20 cellular contexts compared by ENCODE assay signal in genomic region chr7:101565601-101566209, GRCh38.
"Had no signal": no experiment of that assay in that cellular context is flagged by ENCODE, and none has a peak within 500 bp of the region (broad histone marks: within the 10 kb centered on the region; RNA-seq: fewer than 3 reads in every experiment).

No MANE protein-coding gene starts in this region.

- H3K9me3 ChIP-seq: neutrophil had no signal

- H2AFZ ChIP-seq: parathyroid adenoma had no signal

- H3K9ac ChIP-seq: parathyroid adenoma had no signal

- H3K27ac ChIP-seq: left lung, neutrophil, parathyroid adenoma, tibial artery had no signal

- H3K79me2 ChIP-seq: parathyroid adenoma had no signal

- H3K27ac Mint-ChIP-seq: activated CD4-positive, alpha-beta memory T cell treated with anti-CD3 and anti-CD28 coated beads, Interleukin-2, amount 10 ng/mL, durations not matched to agents 7 days and 5 days; activated CD4-positive, alpha-beta T cell treated with anti-CD3 and anti-CD28 coated beads, Interleukin-2, amount 10 ng/mL, durations not matched to agents 24 days and 14 days; activated naive CD4-positive, alpha-beta T cell treated with anti-CD3 and anti-CD28 coated beads, Interleukin-2, amount 50 U/mL, for 72 hours; activated T-helper 1 cell treated with anti-CD3 and anti-CD28 coated beads, Interleukin-12 subunit alpha, Interleukin-12 subunit beta, Interleukin-2, Interleukin-4 antibody, amounts not matched to agents 30 ng/mL and 10 ng/mL and 1 ng/mL, durations not matched to agents 14 hours and 24 hours and 36 hours; natural killer cell; stimulated activated naive CD8-positive, alpha-beta T cell treated with anti-CD3 and anti-CD28 coated beads, Interleukin-15, Interleukin-2, amounts not matched to agents 100 ng/mL and 50 ng/mL, for 24 hours; T-helper 17 cell had no signal

- H3K4me3 Mint-ChIP-seq: activated CD4-positive, alpha-beta memory T cell treated with anti-CD3 and anti-CD28 coated beads, Interleukin-2, amount 10 ng/mL, durations not matched to agents 7 days and 5 days; activated CD4-positive, alpha-beta T cell treated with anti-CD3 and anti-CD28 coated beads, Interleukin-2, amount 10 ng/mL, durations not matched to agents 24 days and 14 days; activated T-helper 1 cell treated with anti-CD3 and anti-CD28 coated beads, Interleukin-12 subunit alpha, Interleukin-12 subunit beta, Interleukin-2, Interleukin-4 antibody, amounts not matched to agents 30 ng/mL and 10 ng/mL and 1 ng/mL, durations not matched to agents 14 hours and 24 hours and 36 hours; brain; natural killer cell; stimulated activated naive CD8-positive, alpha-beta T cell treated with anti-CD3 and anti-CD28 coated beads, Interleukin-15, Interleukin-2, amounts not matched to agents 100 ng/mL and 50 ng/mL, for 24 hours; T-helper 17 cell had no signal

- H3K36me3 Mint-ChIP-seq: brain, natural killer cell had no signal

- DNase-seq: activated CD4-positive, alpha-beta memory T cell treated with anti-CD3 and anti-CD28 coated beads, Interleukin-2, amount 10 ng/mL, durations not matched to agents 7 days and 5 days; activated CD4-positive, alpha-beta T cell treated with anti-CD3 and anti-CD28 coated beads, Interleukin-2, amount 10 ng/mL, durations not matched to agents 24 days and 14 days; activated gamma-delta T cell; aorta; effector memory CD4-positive, alpha-beta T cell; foreskin melanocyte; left lung; midbrain; natural killer cell; right cardiac atrium; stimulated activated CD4-positive, alpha-beta T cell treated with anti-CD3 and anti-CD28 coated beads, Interleukin-12 subunit alpha, Interleukin-12 subunit beta, amount 100 ng/mL, for 4 hours; stimulated activated CD4-positive, alpha-beta T cell treated with anti-CD3 and anti-CD28 coated beads, Interleukin-1b, Interleukin-23, amount 100 ng/mL, for 48 hours; T-helper 17 cell had no signal

- H3K27me3 ChIP-seq: neutrophil had no signal

- H3K4me1 ChIP-seq: left lung, parathyroid adenoma, tibial artery had no signal

- H3K4me3 ChIP-seq: left lung, tibial artery had no signal

- H3K27me3 Mint-ChIP-seq: brain had no signal

- H3K9me3 Mint-ChIP-seq: activated CD4-positive, alpha-beta T cell treated with anti-CD3 and anti-CD28 coated beads, Interleukin-2, amount 10 ng/mL, durations not matched to agents 24 days and 14 days; activated T-helper 1 cell treated with anti-CD3 and anti-CD28 coated beads, Interleukin-12 subunit alpha, Interleukin-12 subunit beta, Interleukin-2, Interleukin-4 antibody, amounts not matched to agents 30 ng/mL and 10 ng/mL and 1 ng/mL, durations not matched to agents 14 hours and 24 hours and 36 hours; natural killer cell had no signal

- H3K36me3 ChIP-seq: left lung, neutrophil, tibial artery had no signal
